Comparison of ENCODE assay signal across 22 cellular contexts in the genomic region with DNA sequence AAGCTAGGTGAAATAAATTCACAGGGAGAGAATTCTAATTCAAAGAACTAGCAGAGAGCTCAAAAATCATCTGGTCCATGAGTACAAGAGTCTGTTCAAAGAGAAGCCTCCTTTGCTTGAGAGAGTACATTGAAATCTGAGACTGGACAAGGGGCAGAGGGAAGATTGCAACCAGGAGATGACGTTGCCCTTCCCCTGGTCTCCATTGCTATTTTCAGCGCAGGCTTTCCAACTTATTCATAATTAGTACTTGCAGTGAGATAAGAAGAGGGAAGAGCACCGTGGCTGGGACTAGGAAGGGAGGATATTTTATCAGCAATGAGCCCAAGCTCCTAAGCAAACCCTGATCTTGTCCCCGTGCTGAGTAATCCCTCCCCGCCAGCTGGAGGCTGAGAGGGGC.
"Had no signal": no experiment of that assay in that cellular context is flagged by ENCODE, and none has a peak within 500 bp of the region (broad histone marks: within the 10 kb centered on the region; RNA-seq: fewer than 3 reads in every experiment).

No MANE protein-coding gene starts in this region.

- FAIRE-seq: islet of Langerhans had no signal

- H3K27ac ChIP-seq: body of pancreas, left ventricle myocardium inferior, right atrium auricular region, suprapubic skin, tibial artery, upper lobe of right lung had no signal

- H3K36me3 ChIP-seq: heart right ventricle, left ventricle myocardium inferior, right atrium auricular region, suprapubic skin, tibial artery, upper lobe of right lung had no signal

- H3K27me3 ChIP-seq: body of pancreas, right atrium auricular region had no signal

- DNase-seq: activated CD4-positive, alpha-beta T cell treated with anti-CD3 and anti-CD28 coated beads for 48 hours; activated CD4-positive, alpha-beta T cell treated with anti-CD3 and anti-CD28 coated beads, Interleukin-2, amount 50 U/mL, for 48 hours; activated CD8-positive, alpha-beta memory T cell treated with anti-CD3 and anti-CD28 coated beads for 24 hours; activated effector memory CD4-positive, alpha-beta T cell treated with Interleukin-2 at 50 U/mL for 16 hours; activated naive CD4-positive, alpha-beta T cell treated with Interleukin-2 at 50 U/mL for 16 hours; anterior cingulate cortex; cortex of kidney; effector memory CD8-positive, alpha-beta T cell; heart right ventricle; left ventricle myocardium inferior; mesendoderm; natural killer cell; stimulated activated CD4-positive, alpha-beta T cell treated with anti-CD3 and anti-CD28 coated beads, Interleukin-15, amount 100 ng/mL, for 24 hours; stimulated activated CD4-positive, alpha-beta T cell treated with anti-CD3 and anti-CD28 coated beads, Interleukin-2, amount 100 ng/mL, for 24 hours; stimulated activated naive CD4-positive, alpha-beta T cell; tibial artery; upper lobe of right lung had no signal

- H3K4me1 ChIP-seq: heart right ventricle, left ventricle myocardium inferior, suprapubic skin, tibial artery, upper lobe of right lung had no signal

- H3K4me3 ChIP-seq: body of pancreas, heart right ventricle, left ventricle myocardium inferior, lung, right atrium auricular region, suprapubic skin, tibial artery, upper lobe of right lung had no signal

- H3K9me3 ChIP-seq: body of pancreas, heart right ventricle, left ventricle myocardium inferior, right atrium auricular region, suprapubic skin, tibial artery, upper lobe of right lung had no signal
